ENCODE assay signal across 22 cellular contexts in genomic region chr15:78260489-78260888, GRCh38. TPM values are rescaled to one million over a fixed set of nuclear protein-coding genes. Genes with fewer than 3 reads are reported as not detected.
"Had no signal": no experiment of that assay in that cellular context is flagged by ENCODE, and none has a peak within 500 bp of the region (broad histone marks: within the 10 kb centered on the region; RNA-seq: fewer than 3 reads in every experiment).

No MANE protein-coding gene starts in this region.

- H3K36me3 Mint-ChIP-seq: activated naive CD8-positive, alpha-beta T cell treated with anti-CD3 and anti-CD28 coated beads, Interleukin-2, amount 10 ng/mL, durations not matched to agents 7 days and 5 days had no signal

- H3K36me3 ChIP-seq: spleen, tibial nerve had no signal

- H3K4me3 Mint-ChIP-seq: activated CD4-positive, alpha-beta memory T cell treated with anti-CD3 and anti-CD28 coated beads, Interleukin-2, amount 10 ng/mL, durations not matched to agents 7 days and 5 days; activated naive CD4-positive, alpha-beta T cell treated with anti-CD3 and anti-CD28 coated beads for 36 hours; activated naive CD8-positive, alpha-beta T cell treated with anti-CD3 and anti-CD28 coated beads, Interleukin-2, amount 10 ng/mL, durations not matched to agents 7 days and 5 days; activated T-cell treated with anti-CD3 and anti-CD28 coated beads, Interleukin-2, amount 50 U/mL, for 72 hours; dendritic cell treated with granulocyte-macrophage colony-stimulating factor and Interleukin-4, amounts not matched to agents 40 ng/mL and 50 ng/mL, for 4 days; nephron had no signal

- H3K27me3 ChIP-seq: spleen, tibial nerve had no signal

- H3K27ac ChIP-seq: spleen, tibial nerve had no signal

- ATAC-seq: activated T-cell treated with anti-CD3 and anti-CD28 coated beads, Interleukin-2, amount 50 U/mL, for 72 hours; stimulated activated naive CD8-positive, alpha-beta T cell treated with anti-CD3 and anti-CD28 coated beads, Interleukin-15, Interleukin-2, amounts not matched to agents 100 U/mL and 50 U/mL, for 24 hours had no signal

- H3K4me3 ChIP-seq: spleen, tibial nerve had no signal

- H3K27ac Mint-ChIP-seq: activated CD4-positive, alpha-beta memory T cell treated with anti-CD3 and anti-CD28 coated beads, Interleukin-2, amount 10 ng/mL, durations not matched to agents 7 days and 5 days; activated naive CD4-positive, alpha-beta T cell treated with anti-CD3 and anti-CD28 coated beads for 36 hours; activated naive CD8-positive, alpha-beta T cell treated with anti-CD3 and anti-CD28 coated beads, Interleukin-2, amount 10 ng/mL, durations not matched to agents 7 days and 5 days; activated T-cell treated with anti-CD3 and anti-CD28 coated beads, Interleukin-2, amount 50 U/mL, for 72 hours; dendritic cell treated with granulocyte-macrophage colony-stimulating factor and Interleukin-4, amounts not matched to agents 40 ng/mL and 50 ng/mL, for 4 days had no signal

- H3K9me3 ChIP-seq: spleen, tibial nerve had no signal

- H3K27me3 Mint-ChIP-seq: activated CD4-positive, alpha-beta memory T cell treated with anti-CD3 and anti-CD28 coated beads, Interleukin-2, amount 10 ng/mL, durations not matched to agents 7 days and 5 days; dendritic cell treated with granulocyte-macrophage colony-stimulating factor and Interleukin-4, amounts not matched to agents 40 ng/mL and 50 ng/mL, for 4 days had no signal

- DNase-seq: activated CD4-positive, alpha-beta memory T cell treated with anti-CD3 and anti-CD28 coated beads, Interleukin-2, amount 10 ng/mL, durations not matched to agents 7 days and 5 days; activated CD4-positive, alpha-beta T cell treated with anti-CD3 and anti-CD28 coated beads for 48 hours; activated effector memory CD4-positive, alpha-beta T cell treated with Interleukin-2 at 50 U/mL for 16 hours; activated naive CD4-positive, alpha-beta T cell treated with anti-CD3 and anti-CD28 coated beads for 36 hours; activated naive CD8-positive, alpha-beta T cell treated with anti-CD3 and anti-CD28 coated beads, Interleukin-2, amount 10 ng/mL, durations not matched to agents 7 days and 5 days; activated T-cell treated with anti-CD3 and anti-CD28 coated beads, Interleukin-2, amount 50 U/mL, for 72 hours; amniotic stem cell; effector memory CD4-positive, alpha-beta T cell; foreskin melanocyte; mesenchymal stem cell; occipital lobe; retina; spleen; stimulated activated CD4-positive, alpha-beta T cell treated with anti-CD3 and anti-CD28 coated beads, Interleukin-4, amount 100 ng/mL, for 24 hours; stimulated activated naive CD8-positive, alpha-beta T cell treated with anti-CD3 and anti-CD28 coated beads, Interleukin-15, Interleukin-2, amounts not matched to agents 100 U/mL and 50 U/mL, for 24 hours had no signal

- H3K9me3 Mint-ChIP-seq: activated CD4-positive, alpha-beta memory T cell treated with anti-CD3 and anti-CD28 coated beads, Interleukin-2, amount 10 ng/mL, durations not matched to agents 7 days and 5 days; activated naive CD4-positive, alpha-beta T cell treated with anti-CD3 and anti-CD28 coated beads for 36 hours; activated naive CD8-positive, alpha-beta T cell treated with anti-CD3 and anti-CD28 coated beads, Interleukin-2, amount 10 ng/mL, durations not matched to agents 7 days and 5 days; activated T-cell treated with anti-CD3 and anti-CD28 coated beads, Interleukin-2, amount 50 U/mL, for 72 hours; dendritic cell treated with granulocyte-macrophage colony-stimulating factor and Interleukin-4, amounts not matched to agents 40 ng/mL and 50 ng/mL, for 4 days; nephron had no signal

RNA-seq across cellular contexts. Expression of gene ACSBG1, which starts 26.1 kb away (rescaled TPM):
- total RNA-seq: activated CD4-positive, alpha-beta memory T cell treated with anti-CD3 and anti-CD28 coated beads, Interleukin-2, amount 10 ng/mL, durations not matched to agents 7 days and 5 days; activated naive CD4-positive, alpha-beta T cell treated with anti-CD3 and anti-CD28 coated beads for 36 hours; chondrocyte; posterior vena cava; subcutaneous adipose tissue; T-helper 1 cell treated with Interleukin-12 subunit alpha and Interleukin-12 subunit beta and Interleukin-4 antibody, amounts not matched to agents 30 ng/mL and 1 ng/mL, for 36 hours had no signal
